ENCODE assay signal across 8 cellular contexts in genomic region chr1:12124693-12125421, GRCh38. TPM values are rescaled to one million over a fixed set of nuclear protein-coding genes. Genes with fewer than 3 reads are reported as not detected.
DNase-seq lines count a peak whose midpoint lies in the region; ATAC-seq and TF ChIP-seq lines count a peak whose summit lies in the region.

No MANE protein-coding gene starts in this region.

- H3K9ac ChIP-seq in MM.1S (ENCODE audit: low read length), result no peak overlapping the region

- no peaks in the 10 kb centered on the region for H3F3A ChIP-seq in MM.1S (ENCODE audit: insufficient read depth, low read length)

- no peak overlapping the region for H3K27ac ChIP-seq in MM.1S (ENCODE audit: low read length)
- no peak overlapping the region for H3K27ac ChIP-seq in ascending aorta
- peak overlapping the region in 14 of 21 experiments; percentile 4 to 73 (median 49) for H3K27ac ChIP-seq in skin epidermis

- intact Hi-C loops in ascending aorta (cut with DNase I), result loop anchor here (1.0 kb wide), 1 partner anchor 84 kb away; no protein-coding TSS in a partner anchor

- no peak overlapping the region for H2AFZ ChIP-seq in MM.1S (ENCODE audit: low read length)

- peak overlapping the region; percentile 4; the same call in 1 of the 2 replicates for H3K4me2 ChIP-seq in MM.1S (ENCODE audit: low read depth, low read length)

- TF ChIP-seq CTCF in MM.1S (IDR thresholded peaks at IDR 0.05; ENCODE audit: low read length) (peak; percentile 87), ascending aorta (IDR thresholded peaks at IDR 0.05) (peak; percentile 94 to 97 (median 96))

- H3K9me2 ChIP-seq in MM.1S (replicated peaks; ENCODE audit: insufficient read depth, low read length), result no peaks in the 10 kb centered on the region

- no peaks in the 10 kb centered on the region for H4K20me1 ChIP-seq in MM.1S (ENCODE audit: insufficient read depth, low read length)

- H3K4me1 ChIP-seq in MM.1S (ENCODE audit: low read length) (no peaks in the 10 kb centered on the region), ascending aorta (peaks cover 0 to 4% of the 10 kb centered on the region in 2 donors)

- H3K36me3 ChIP-seq in MM.1S (replicated peaks; ENCODE audit: insufficient read depth, low read length) (no peaks in the 10 kb centered on the region), ascending aorta (no peaks in the 10 kb centered on the region)

- H3K79me2 ChIP-seq in MM.1S (ENCODE audit: low read length), result no peaks in the 10 kb centered on the region

- no peak overlapping the region for H3K4me3 ChIP-seq in MM.1S (ENCODE audit: low read length)
- no peak overlapping the region for H3K4me3 ChIP-seq in ascending aorta
- H3K4me3 ChIP-seq in skin epidermis, result no peak overlapping the region

- ATAC-seq in HG02852 (IDR thresholded peaks at IDR 0.05; ENCODE audit: unreplicated experiment) (no peak), GM18498 (IDR thresholded peaks at IDR 0.05; ENCODE audit: unreplicated experiment) (no peak)

- peak; percentile 73 for DNase-seq in ELF-1 (ENCODE audit: low read depth, low spot score)
- DNase-seq in MM.1S, result peak; percentile 54
- DNase-seq in T-helper 22 cell (ENCODE audit: low read depth), result peak; percentile 51
- DNase-seq in ascending aorta (ENCODE audit: low spot score in 2 of 2), result peak in 1 of 2 donors; percentile 86
- peak; percentile 41 to 48 for DNase-seq in hippocampal formation (lab: John Stamatoyannopoulos, UW)

- H3K27me3 ChIP-seq in MM.1S (replicated peaks; ENCODE audit: insufficient read depth, low read length), result 0 out of 2 replicates have a peak, but pooled peaks cover 5% of the 10 kb centered on the region
- H3K27me3 ChIP-seq in ascending aorta, result no peaks in the 10 kb centered on the region

- H3K9me3 ChIP-seq in MM.1S (replicated peaks; ENCODE audit: insufficient read depth, low read length) (no peaks in the 10 kb centered on the region), ascending aorta (no peaks in the 10 kb centered on the region)

RNA-seq across cellular contexts. Expression of gene TNFRSF1B, which starts 41.9 kb away (rescaled TPM):
- 139 TPM for total RNA-seq in ascending aorta

Comparison
In these comparisons a context has a peak if more than half of its experiments do, and no peak if none do; other contexts are left out.
1. H3K27ac ChIP-seq: peak in skin epidermis (14 of 21); none in MM.1S (single experiment) and ascending aorta (0 of 2).